Comparison of ENCODE assay signal across 32 cellular contexts in genomic region chr22:47549741-47550340, GRCh38.
"Had no signal": no experiment of that assay in that cellular context is flagged by ENCODE, and none has a peak within 500 bp of the region (broad histone marks: within the 10 kb centered on the region; RNA-seq: fewer than 3 reads in every experiment).

No MANE protein-coding gene starts in this region.

- H3K4me1 ChIP-seq: Peyer's patch, SJSA1 had no signal

- H3K27ac ChIP-seq: brain microvascular endothelial cell, KMS-11, Peyer's patch, SJSA1 had no signal

- H3K27me3 ChIP-seq: brain microvascular endothelial cell, Peyer's patch had no signal

- FAIRE-seq: TTC549 had no signal

- ATAC-seq: activated CD4-positive, alpha-beta T cell treated with anti-CD3 and anti-CD28 coated beads for 36 hours; activated CD4-positive, CD25-positive, alpha-beta regulatory T cell treated with anti-CD3 and anti-CD28 coated beads, Interleukin-2, amount 50 U/mL, for 24 hours; activated CD8-positive, alpha-beta T cell treated with anti-CD3 and anti-CD28 coated beads, Interleukin-2, amount 10 ng/mL, durations not matched to agents 7 days and 5 days; PC-3; WTC11 had no signal

- H3K36me3 ChIP-seq: brain microvascular endothelial cell, Peyer's patch, SJSA1 had no signal

- H3K9ac ChIP-seq: KMS-11, SK-N-SH had no signal

- H3K4me3 ChIP-seq: Peyer's patch, SJSA1 had no signal

- H3K9me3 ChIP-seq: SJSA1, SK-N-SH had no signal

- DNase-seq: activated CD4-positive, alpha-beta T cell treated with anti-CD3 and anti-CD28 coated beads for 36 hours; activated CD4-positive, alpha-beta T cell treated with anti-CD3 and anti-CD28 coated beads, Interleukin-2, amount 10 ng/mL, durations not matched to agents 7 days and 5 days; activated CD4-positive, alpha-beta T cell treated with anti-CD3 and anti-CD28 coated beads, Interleukin-2, amount 50 U/mL, for 48 hours; activated naive CD4-positive, alpha-beta T cell; activated naive CD4-positive, alpha-beta T cell treated with anti-CD3 and anti-CD28 coated beads, Interleukin-2, amount 50 U/mL, for 16 hours; activated naive CD8-positive, alpha-beta T cell treated with anti-CD3 and anti-CD28 coated beads for 36 hours; activated T-cell treated with anti-CD3 and anti-CD28 coated beads, Interleukin-2, amount 50 U/mL, for 24 hours; amniotic stem cell; brain microvascular endothelial cell; MM.1S; NCI-H1092 treated with DMSO at 0.1 percent for 48 hours; NCI-H1417; NCI-H146; NCI-H187; NCI-H2029 treated with DMSO at 0.1 percent for 48 hours; NCI-H2107; NCI-H2171; NCI-H510A; NCI-H526; NCI-H748 treated with DMSO at 0.1 percent for 48 hours; NK-92 treated with Interleukin-12 subunit alpha and Interleukin-12 subunit beta, amount 100 ng/mL, for 24 hours; PC-3; Peyer's patch; RPMI8226; SHP77 treated with DMSO at 0.1 percent for 48 hours; SK-N-SH had no signal
